In genomic region chr15:67064607-67065530, GRCh38 we compare ENCODE assay signal across 8 cellular contexts.
DNase-seq lines count a peak whose midpoint lies in the region; ATAC-seq, FAIRE-seq and TF ChIP-seq lines count a peak whose summit lies in the region.

No MANE protein-coding gene starts in this region.

- peaks cover 8% of the 10 kb centered on the region for H3K36me3 ChIP-seq in NT2/D1 (ENCODE audit: insufficient read depth, insufficient read length, low read length)

- no peaks in the 10 kb centered on the region for H3K4me1 ChIP-seq in NT2/D1 (ENCODE audit: insufficient read depth, insufficient read length)

- peak; percentile 25 for TF ChIP-seq CTCF in astrocyte of the cerebellum (IDR thresholded peaks at IDR 0.05; ENCODE audit: low read depth, low read length, missing control alignments)

- H3K27me3 ChIP-seq in NT2/D1 (ENCODE audit: insufficient read depth, insufficient read length), result peaks cover 36% of the 10 kb centered on the region

- no peaks in the 10 kb centered on the region for H3K9me3 ChIP-seq in NT2/D1 (ENCODE audit: insufficient read depth, low read length)

- H3K9ac ChIP-seq in NT2/D1 (ENCODE audit: insufficient read length, low read depth), result peak overlapping the region; percentile 98

- DNase-seq in ELF-1 (ENCODE audit: low read depth, low spot score) (peak; percentile 89), NT2/D1 (ENCODE audit: low read depth, low spot score) (peak; percentile 61), astrocyte of the cerebellum (ENCODE audit: low read depth) (no peak), iPS-NIHi7 (ENCODE audit: extremely low spot score) (peak; percentile 49), GM19239 (ENCODE audit: insufficient read length, low spot score) (no peak), NCI-H1436 treated with DMSO at 0.1 percent for 48 hours (lab: John Stamatoyannopoulos, UW) (no peak)
- peak; percentile 38 for DNase-seq in stimulated activated CD4-positive, alpha-beta T cell treated with anti-CD3 and anti-CD28 coated beads, Interleukin-4, amount 100 ng/mL, for 24 hours

- peak overlapping the region; percentile 88 for H3K4me3 ChIP-seq in NT2/D1 (ENCODE audit: insufficient read length, low read depth)
- H3K4me3 ChIP-seq in astrocyte of the cerebellum (ENCODE audit: low read depth, low read length), result peak overlapping the region; percentile 99

- FAIRE-seq in GM19239 (lab: Jason Lieb, UNC), result no peak

- peak; percentile 32 for ATAC-seq in GM21825 (IDR thresholded peaks at IDR 0.05; ENCODE audit: unreplicated experiment)

- in situ Hi-C loops in astrocyte of the cerebellum (cut with HindIII; ENCODE audit: low sequenced_read_pairs), result no loop called here

Comparison
In these comparisons a context has a peak if more than half of its experiments do, and no peak if none do; other contexts are left out.
1. DNase-seq: peak in ELF-1 (single experiment), NT2/D1 (single experiment), iPS-NIHi7 (single experiment) and stimulated activated CD4-positive, alpha-beta T cell treated with anti-CD3 and anti-CD28 coated beads, Interleukin-4, amount 100 ng/mL, for 24 hours (single experiment); none in astrocyte of the cerebellum (single experiment), GM19239 (single experiment) and NCI-H1436 treated with DMSO at 0.1 percent for 48 hours (single experiment).